14 cellular contexts compared by ENCODE assay signal in genomic region chr17:17033466-17033865, GRCh38.
"Had no signal": no experiment of that assay in that cellular context is flagged by ENCODE, and none has a peak within 500 bp of the region (broad histone marks: within the 10 kb centered on the region; RNA-seq: fewer than 3 reads in every experiment).

No MANE protein-coding gene starts in this region.

- H3K27ac ChIP-seq: breast epithelium, pancreas had no signal

- H3K36me3 ChIP-seq: breast epithelium, pancreas, tibial nerve had no signal

- DNase-seq: activated B cell treated with CpG ODN at 0.5 μM for 24 hours; activated CD4-positive, alpha-beta T cell treated with anti-CD3 and anti-CD28 coated beads, Interleukin-2, amount 10 ng/mL, durations not matched to agents 24 days and 14 days; activated CD8-positive, alpha-beta memory T cell treated with anti-CD3 and anti-CD28 coated beads for 24 hours; activated naive CD8-positive, alpha-beta T cell treated with anti-CD3 and anti-CD28 coated beads for 36 hours; amygdala; hippocampal formation; kidney; left ventricle myocardium superior; stimulated activated CD4-positive, alpha-beta T cell treated with anti-CD3 and anti-CD28 coated beads, Interleukin-2, amount 100 ng/mL, for 48 hours had no signal

- H3K4me3 ChIP-seq: breast epithelium, dorsolateral prefrontal cortex, pancreas, tibial nerve had no signal

- H3K27me3 ChIP-seq: breast epithelium, dorsolateral prefrontal cortex, pancreas, tibial nerve had no signal

- H3K9me3 ChIP-seq: breast epithelium, pancreas, tibial nerve had no signal

- ATAC-seq: left ventricle myocardium superior; pancreas; stimulated activated memory B cell treated with anti-CD40 and anti-IgM and Interleukin-4, amounts not matched to agents 10 μg/mL and 1 μg/mL and 100 μg/mL, for 72 hours had no signal
